ENCODE assay signal across 16 cellular contexts in genomic region chr18:2714140-2714539, GRCh38. TPM values are rescaled to one million over a fixed set of nuclear protein-coding genes. Genes with fewer than 3 reads are reported as not detected.
DNase-seq lines count a peak whose midpoint lies in the region; ATAC-seq and TF ChIP-seq lines count a peak whose summit lies in the region.
"Had no signal": no experiment of that assay in that cellular context is flagged by ENCODE, and none has a peak within 500 bp of the region (broad histone marks: within the 10 kb centered on the region; RNA-seq: fewer than 3 reads in every experiment).

No MANE protein-coding gene starts in this region.

- no peak overlapping the region for H3K4me3 Mint-ChIP-seq in activated CD4-positive, alpha-beta memory T cell treated with anti-CD3 and anti-CD28 coated beads for 36 hours
- H3K4me3 Mint-ChIP-seq in activated CD4-positive, alpha-beta memory T cell treated with anti-CD3 and anti-CD28 coated beads, Interleukin-2, amount 10 ng/mL, durations not matched to agents 7 days and 5 days = no peak overlapping the region
- peak overlapping the region in 2 of 7 donors; percentile 2 to 51 for H3K4me3 Mint-ChIP-seq in CD8-positive, alpha-beta memory T cell
- H3K4me3 Mint-ChIP-seq in activated naive CD8-positive, alpha-beta T cell treated with anti-CD3 and anti-CD28 coated beads, Interleukin-2, amount 10 ng/mL, durations not matched to agents 7 days and 5 days = no peak overlapping the region
- H3K4me3 Mint-ChIP-seq in natural killer cell = no peak overlapping the region
- H3K4me3 Mint-ChIP-seq in osteocyte (ENCODE audit: unreplicated experiment) = no peak overlapping the region

- POLR2A ChIA-PET in activated CD4-positive, alpha-beta memory T cell treated with anti-CD3 and anti-CD28 coated beads for 36 hours (lab: Charles Lee) = no interaction called here
- POLR2A ChIA-PET in activated CD4-positive, alpha-beta memory T cell treated with anti-CD3 and anti-CD28 coated beads, Interleukin-2, amount 10 ng/mL, durations not matched to agents 7 days and 5 days (lab: Charles Lee) = interaction anchor here (0.8 to 1.5 kb wide), 2 partner anchors 66 to 141 kb away, joined by 3 read pairs; no protein-coding TSS in a partner anchor
- POLR2A ChIA-PET in CD8-positive, alpha-beta memory T cell (lab: Charles Lee) = interaction anchor here (1.2 kb wide), 1 partner anchor 150 kb away, joined by 5 read pairs; no protein-coding TSS in a partner anchor
- POLR2A ChIA-PET in activated naive CD8-positive, alpha-beta T cell treated with anti-CD3 and anti-CD28 coated beads, Interleukin-2, amount 10 ng/mL, durations not matched to agents 7 days and 5 days (lab: Charles Lee) = no interaction called here

- no peaks in the 10 kb centered on the region for H3K27me3 ChIP-seq in CD8-positive, alpha-beta memory T cell (ENCODE audit: insufficient read depth, low read length, poor library complexity, severe bottlenecking)
- no peaks in the 10 kb centered on the region for H3K27me3 ChIP-seq in adrenal gland
- H3K27me3 ChIP-seq: BLaER1, neutrophil, SJSA1 had no signal

- ATAC-seq in activated naive CD8-positive, alpha-beta T cell treated with anti-CD3 and anti-CD28 coated beads, Interleukin-2, amount 10 ng/mL, durations not matched to agents 7 days and 5 days (ENCODE audit: low read depth) = no peak
- ATAC-seq in natural killer cell (peak in 2 of 3 donors; percentile 34 to 44), GM18511 (IDR thresholded peaks at IDR 0.05; ENCODE audit: unreplicated experiment) (no peak)
- ATAC-seq: left ventricle myocardium superior had no signal

- no peak for TF ChIP-seq POLR2A in adrenal gland (IDR thresholded peaks at IDR 0.05)

- peak overlapping the region; percentile 66 for H3K27ac Mint-ChIP-seq in activated CD4-positive, alpha-beta memory T cell treated with anti-CD3 and anti-CD28 coated beads for 36 hours
- no peak overlapping the region for H3K27ac Mint-ChIP-seq in activated CD4-positive, alpha-beta memory T cell treated with anti-CD3 and anti-CD28 coated beads, Interleukin-2, amount 10 ng/mL, durations not matched to agents 7 days and 5 days
- H3K27ac Mint-ChIP-seq in CD8-positive, alpha-beta memory T cell = peak overlapping the region in 7 of 8 donors; percentile 44 to 88 (median 82)
- peak overlapping the region; percentile 58 for H3K27ac Mint-ChIP-seq in activated naive CD8-positive, alpha-beta T cell treated with anti-CD3 and anti-CD28 coated beads, Interleukin-2, amount 10 ng/mL, durations not matched to agents 7 days and 5 days
- H3K27ac Mint-ChIP-seq in natural killer cell (peak overlapping the region; percentile 48 to 71), osteocyte (ENCODE audit: unreplicated experiment) (no peak overlapping the region)

- no peaks in the 10 kb centered on the region for H3K9me3 ChIP-seq in CD8-positive, alpha-beta memory T cell (ENCODE audit: low read length)
- H3K9me3 ChIP-seq in adrenal gland (replicated peaks in 1 of 3) = no peaks in the 10 kb centered on the region
- H3K9me3 ChIP-seq: BLaER1, neutrophil, SJSA1 had no signal

- CTCF ChIA-PET in activated CD4-positive, alpha-beta memory T cell treated with anti-CD3 and anti-CD28 coated beads for 36 hours (lab: Charles Lee) = no interaction called here
- CTCF ChIA-PET in activated CD4-positive, alpha-beta memory T cell treated with anti-CD3 and anti-CD28 coated beads, Interleukin-2, amount 10 ng/mL, durations not matched to agents 7 days and 5 days (lab: Charles Lee) = interaction anchor here (1.0 kb wide), 1 partner anchor 27 kb away, joined by 3 read pairs; no protein-coding TSS in a partner anchor
- CTCF ChIA-PET in CD8-positive, alpha-beta memory T cell (lab: Charles Lee) = no interaction called here

- DNase-seq in activated CD4-positive, alpha-beta memory T cell treated with anti-CD3 and anti-CD28 coated beads for 36 hours = no peak
- no peak for DNase-seq in activated CD4-positive, alpha-beta memory T cell treated with anti-CD3 and anti-CD28 coated beads, Interleukin-2, amount 10 ng/mL, durations not matched to agents 7 days and 5 days
- DNase-seq in CD8-positive, alpha-beta memory T cell = no peak
- DNase-seq in activated naive CD8-positive, alpha-beta T cell treated with anti-CD3 and anti-CD28 coated beads, Interleukin-2, amount 10 ng/mL, durations not matched to agents 7 days and 5 days = no peak
- DNase-seq in natural killer cell (no peak), osteocyte (ENCODE audit: extremely low spot score, unreplicated experiment) (no peak), adrenal gland (no peak)
- DNase-seq: amniotic stem cell, dermis blood vessel endothelial cell, left ventricle myocardium superior, NCI-H1417, NCI-H510A had no signal

- H3K4me1 ChIP-seq in CD8-positive, alpha-beta memory T cell (ENCODE audit: insufficient read depth, low read length) = peaks cover 18% of the 10 kb centered on the region
- H3K4me1 ChIP-seq in adrenal gland (replicated peaks in 1 of 2) = no peaks in the 10 kb centered on the region
- H3K4me1 ChIP-seq: BLaER1, SJSA1 had no signal

- H3K27me3 Mint-ChIP-seq in activated CD4-positive, alpha-beta memory T cell treated with anti-CD3 and anti-CD28 coated beads for 36 hours = no peaks in the 10 kb centered on the region
- H3K27me3 Mint-ChIP-seq in activated CD4-positive, alpha-beta memory T cell treated with anti-CD3 and anti-CD28 coated beads, Interleukin-2, amount 10 ng/mL, durations not matched to agents 7 days and 5 days = no peaks in the 10 kb centered on the region
- peaks cover 0 to 1% of the 10 kb centered on the region in 2 donors for H3K27me3 Mint-ChIP-seq in CD8-positive, alpha-beta memory T cell
- H3K27me3 Mint-ChIP-seq in activated naive CD8-positive, alpha-beta T cell treated with anti-CD3 and anti-CD28 coated beads, Interleukin-2, amount 10 ng/mL, durations not matched to agents 7 days and 5 days = no peaks in the 10 kb centered on the region
- H3K27me3 Mint-ChIP-seq in natural killer cell (ENCODE audit: low read depth in 2 of 2) = no peaks in the 10 kb centered on the region
- no peaks in the 10 kb centered on the region for H3K27me3 Mint-ChIP-seq in osteocyte (ENCODE audit: unreplicated experiment)

- H3K4me3 ChIP-seq in CD8-positive, alpha-beta memory T cell (ENCODE audit: low read length) = no peak overlapping the region
- H3K4me3 ChIP-seq in adrenal gland = no peak overlapping the region
- H3K4me3 ChIP-seq: BLaER1, SJSA1 had no signal

- no peak overlapping the region for H3K27ac ChIP-seq in CD8-positive, alpha-beta memory T cell (ENCODE audit: low read depth, low read length)
- no peak overlapping the region for H3K27ac ChIP-seq in adrenal gland
- H3K27ac ChIP-seq: BLaER1, neutrophil, SJSA1 had no signal

- H3K9me3 Mint-ChIP-seq in activated CD4-positive, alpha-beta memory T cell treated with anti-CD3 and anti-CD28 coated beads for 36 hours = no peaks in the 10 kb centered on the region
- H3K9me3 Mint-ChIP-seq in activated CD4-positive, alpha-beta memory T cell treated with anti-CD3 and anti-CD28 coated beads, Interleukin-2, amount 10 ng/mL, durations not matched to agents 7 days and 5 days = no peaks in the 10 kb centered on the region
- no peaks in the 10 kb centered on the region for H3K9me3 Mint-ChIP-seq in CD8-positive, alpha-beta memory T cell
- no peaks in the 10 kb centered on the region for H3K9me3 Mint-ChIP-seq in activated naive CD8-positive, alpha-beta T cell treated with anti-CD3 and anti-CD28 coated beads, Interleukin-2, amount 10 ng/mL, durations not matched to agents 7 days and 5 days
- no peaks in the 10 kb centered on the region for H3K9me3 Mint-ChIP-seq in natural killer cell
- no peaks in the 10 kb centered on the region for H3K9me3 Mint-ChIP-seq in osteocyte (ENCODE audit: unreplicated experiment)

- peaks cover 55% of the 10 kb centered on the region for H3K36me3 ChIP-seq in CD8-positive, alpha-beta memory T cell (ENCODE audit: insufficient read depth, low read length)
- peaks cover 0 to 19% of the 10 kb centered on the region in 2 donors for H3K36me3 ChIP-seq in adrenal gland (replicated peaks in 1 of 2)

- intact Hi-C loops in activated CD4-positive, alpha-beta memory T cell treated with anti-CD3 and anti-CD28 coated beads for 36 hours (cut with micrococcal nuclease) = loop anchor here (5.0 kb wide), 1 partner anchor 38 kb away; no protein-coding TSS in a partner anchor
- intact Hi-C loops in natural killer cell (cut with micrococcal nuclease) (no loop called here), adrenal gland (cut with DNase I) (no loop called here)

- peaks cover 35% of the 10 kb centered on the region for H3K4me1 Mint-ChIP-seq in activated CD4-positive, alpha-beta memory T cell treated with anti-CD3 and anti-CD28 coated beads for 36 hours (ENCODE audit: low read depth)
- peaks cover 40% of the 10 kb centered on the region for H3K4me1 Mint-ChIP-seq in activated CD4-positive, alpha-beta memory T cell treated with anti-CD3 and anti-CD28 coated beads, Interleukin-2, amount 10 ng/mL, durations not matched to agents 7 days and 5 days
- peaks cover 49 to 76% (median 61%) of the 10 kb centered on the region in 3 donors for H3K4me1 Mint-ChIP-seq in CD8-positive, alpha-beta memory T cell
- peaks cover 28% of the 10 kb centered on the region for H3K4me1 Mint-ChIP-seq in activated naive CD8-positive, alpha-beta T cell treated with anti-CD3 and anti-CD28 coated beads, Interleukin-2, amount 10 ng/mL, durations not matched to agents 7 days and 5 days
- peaks cover 36 to 46% of the 10 kb centered on the region in 2 donors for H3K4me1 Mint-ChIP-seq in natural killer cell
- H3K4me1 Mint-ChIP-seq in osteocyte (ENCODE audit: unreplicated experiment) = no peaks in the 10 kb centered on the region

- peaks cover 71% of the 10 kb centered on the region for H3K36me3 Mint-ChIP-seq in activated CD4-positive, alpha-beta memory T cell treated with anti-CD3 and anti-CD28 coated beads for 36 hours
- H3K36me3 Mint-ChIP-seq in activated CD4-positive, alpha-beta memory T cell treated with anti-CD3 and anti-CD28 coated beads, Interleukin-2, amount 10 ng/mL, durations not matched to agents 7 days and 5 days (ENCODE audit: low read depth) = peaks cover 88% of the 10 kb centered on the region
- peaks cover 17 to 91% (median 42%) of the 10 kb centered on the region in 3 donors for H3K36me3 Mint-ChIP-seq in CD8-positive, alpha-beta memory T cell
- peaks cover 67% of the 10 kb centered on the region for H3K36me3 Mint-ChIP-seq in activated naive CD8-positive, alpha-beta T cell treated with anti-CD3 and anti-CD28 coated beads, Interleukin-2, amount 10 ng/mL, durations not matched to agents 7 days and 5 days
- H3K36me3 Mint-ChIP-seq in natural killer cell = peaks cover 23% of the 10 kb centered on the region
- H3K36me3 Mint-ChIP-seq in osteocyte (ENCODE audit: unreplicated experiment) = peaks cover 70% of the 10 kb centered on the region

- no peak for TF ChIP-seq CTCF in natural killer cell (IDR thresholded peaks at IDR 0.05)
- no peak for TF ChIP-seq CTCF in osteocyte (IDR thresholded peaks at IDR 0.05)
- no peak for TF ChIP-seq CTCF in adrenal gland (IDR thresholded peaks at IDR 0.05)

RNA-seq across cellular contexts. Expression of gene SMCHD1, which starts 58.6 kb away (rescaled TPM):
- total RNA-seq in activated CD4-positive, alpha-beta memory T cell treated with anti-CD3 and anti-CD28 coated beads for 36 hours = 10 to 100 TPM; 86.0 to 94.5 TPM
- 100 to 1,000 TPM; 162 TPM for total RNA-seq in activated CD4-positive, alpha-beta memory T cell treated with anti-CD3 and anti-CD28 coated beads, Interleukin-2, amount 10 ng/mL, durations not matched to agents 7 days and 5 days
- 10 to 100 TPM; 89.5 to 93.7 TPM for total RNA-seq in CD8-positive, alpha-beta memory T cell
- 42.9 TPM for polyA plus RNA-seq in CD8-positive, alpha-beta memory T cell
- 100 to 1,000 TPM; 171 to 177 TPM for total RNA-seq in activated naive CD8-positive, alpha-beta T cell treated with anti-CD3 and anti-CD28 coated beads, Interleukin-2, amount 10 ng/mL, durations not matched to agents 7 days and 5 days
- total RNA-seq in natural killer cell (100 to 1,000 TPM; 200 to 240 (median 203) TPM), osteocyte (55.8 and 58.1 TPM in 2 replicates), adrenal gland (10 to 100 TPM; 13.3 to 43.6 (median 25.1) TPM)
- 10 to 100 TPM in 1 of 3 donors, 1 to 10 TPM in 2; 5.3 to 19.0 (median 7.2) TPM for polyA plus RNA-seq in adrenal gland

Comparison
In these comparisons a context has a peak if more than half of its experiments do, and no peak if none do; other contexts are left out.
1. H3K27ac Mint-ChIP-seq: peak in activated CD4-positive, alpha-beta memory T cell treated with anti-CD3 and anti-CD28 coated beads for 36 hours (single experiment), CD8-positive, alpha-beta memory T cell (7 of 8), activated naive CD8-positive, alpha-beta T cell treated with anti-CD3 and anti-CD28 coated beads, Interleukin-2, amount 10 ng/mL, durations not matched to agents 7 days and 5 days (single experiment) and natural killer cell (2 of 2); none in activated CD4-positive, alpha-beta memory T cell treated with anti-CD3 and anti-CD28 coated beads, Interleukin-2, amount 10 ng/mL, durations not matched to agents 7 days and 5 days (single experiment) and osteocyte (single experiment).
2. POLR2A ChIA-PET loops: an anchor here in activated CD4-positive, alpha-beta memory T cell treated with anti-CD3 and anti-CD28 coated beads, Interleukin-2, amount 10 ng/mL, durations not matched to agents 7 days and 5 days (0.8 to 1.5 kb wide) and CD8-positive, alpha-beta memory T cell (1.2 kb wide); none called in activated CD4-positive, alpha-beta memory T cell treated with anti-CD3 and anti-CD28 coated beads for 36 hours and activated naive CD8-positive, alpha-beta T cell treated with anti-CD3 and anti-CD28 coated beads, Interleukin-2, amount 10 ng/mL, durations not matched to agents 7 days and 5 days.
3. ATAC-seq: peak in natural killer cell (2 of 3); none in activated naive CD8-positive, alpha-beta T cell treated with anti-CD3 and anti-CD28 coated beads, Interleukin-2, amount 10 ng/mL, durations not matched to agents 7 days and 5 days (single experiment) and GM18511 (single experiment).